ENCODE assay signal across 8 cellular contexts in genomic region chr16:73058221-73058615, GRCh38. TPM values are rescaled to one million over a fixed set of nuclear protein-coding genes. Genes with fewer than 3 reads are reported as not detected.
DNase-seq lines count a peak whose midpoint lies in the region; ATAC-seq and TF ChIP-seq lines count a peak whose summit lies in the region.

No MANE protein-coding gene starts in this region.

- H3K36me3 ChIP-seq in ACC112 (ENCODE audit: insufficient read depth, low read length) (no peaks in the 10 kb centered on the region), mammary epithelial cell (ENCODE audit: insufficient read depth, low read length) (no peaks in the 10 kb centered on the region), right lobe of liver (no peaks in the 10 kb centered on the region), transverse colon (no peaks in the 10 kb centered on the region)

- TF ChIP-seq POLR2A in right lobe of liver (IDR thresholded peaks at IDR 0.05) (no peak), transverse colon (IDR thresholded peaks at IDR 0.05) (no peak)

- intact Hi-C loops in mammary epithelial cell (cut with micrococcal nuclease): loop anchor here (2.0 to 10.0 kb wide), 3 partner anchors 139 to 817 kb away; no protein-coding TSS in a partner anchor
- intact Hi-C loops in right lobe of liver (cut with DNase I): no loop called here
- intact Hi-C loops in transverse colon (cut with DNase I; ENCODE audit: low total_unique reads): no loop called here

- peak overlapping the region; percentile 48 for H3K9ac ChIP-seq in mammary epithelial cell (ENCODE audit: insufficient read depth, low read length)

- H3K9me3 ChIP-seq in mammary epithelial cell (replicated peaks; ENCODE audit: insufficient read depth, low read length) (no peaks in the 10 kb centered on the region), right lobe of liver (no peaks in the 10 kb centered on the region), transverse colon (no peaks in the 10 kb centered on the region)

- no CpG with 5 or more reads among the region's 61 CpGs for WGBS in mammary epithelial cell (ENCODE audit: low coverage, missing lambda C conversion rate)
- WGBS in right lobe of liver (ENCODE audit: insufficient coverage, low coverage, low lambda C conversion rate, missing lambda C conversion rate): under 1% methylated on average over 38 of the region's 61 CpGs
- 1 to 3% methylated on average over 8 to 61 of the region's 61 CpGs for WGBS in transverse colon (ENCODE audit: low coverage in 1 of 2), 2 donors

- DNase-seq in GM13977 (ENCODE audit: low spot score) (peak; percentile 89), NCI-H69 (lab: John Stamatoyannopoulos, UW) (peak; percentile 59), mammary epithelial cell (peak; percentile 54), right lobe of liver (peak; percentile 62 to 65 (median 62)), transverse colon (peak; percentile 58), cerebellar nuclear complex (lab: John Stamatoyannopoulos, UW) (no peak)

- H3K4me3 ChIP-seq in ACC112 (ENCODE audit: low read depth, low read length) (peak overlapping the region; percentile 83), mammary epithelial cell (replicated peaks in 1 of 3; ENCODE audit: insufficient read depth in 1 of 3, low read depth in 2 of 3, low read length in 3 of 3) (peak overlapping the region; percentile 55 to 64 (median 61)), right lobe of liver (peak overlapping the region; percentile 54 to 68 (median 55)), transverse colon (peak overlapping the region; percentile 64 to 96 (median 94))

- BruUV-seq in mammary epithelial cell (replicated peaks; lab: Mats Ljungman, UMichigan): no TSS peak

- peak overlapping the region; percentile 80 for H3K27ac ChIP-seq in ACC112 (ENCODE audit: low read depth, low read length)
- no peak overlapping the region for H3K27ac ChIP-seq in mammary epithelial cell (ENCODE audit: insufficient read depth, low read depth, low read length)
- H3K27ac ChIP-seq in right lobe of liver: peak overlapping the region; percentile 93 to 99 (median 94)
- peak overlapping the region; percentile 92 to 96 (median 96) for H3K27ac ChIP-seq in transverse colon

- dilution Hi-C loops in mammary epithelial cell (cut with HindIII; ENCODE audit: low sequenced_read_pairs): no loop called here

- in situ Hi-C loops in GM13977 (cut with MboI; ENCODE audit: low pct_unique_long_range_greater_than_20kb, low sequenced_read_pairs, unreplicated experiment) (no loop called here), mammary epithelial cell (cut with MboI; ENCODE audit: low sequenced_read_pairs in 2 of 2) (no loop called here), transverse colon (cut with MboI; ENCODE audit: low pct_ligation_motif_present in 1 of 4, low pct_unique_long_range_greater_than_20kb in 1 of 4, low sequenced_read_pairs in 3 of 4) (loop anchor here in 3 of 4 donors (25.0 kb wide), 2 partner anchors 221 to 396 kb away; no protein-coding TSS in a partner anchor)

- TF ChIP-seq CTCF in GM13977 (IDR thresholded peaks at IDR 0.05; ENCODE audit: extremely low read depth, insufficient read depth, missing control alignments) (no peak), mammary epithelial cell (conservative IDR thresholded peaks at IDR 0.05 in 1 of 2, IDR thresholded peaks at IDR 0.05 in 1 of 2; ENCODE audit: extremely low read depth in 1 of 2, insufficient read depth in 1 of 2, low read depth in 1 of 2, low read length in 2 of 2) (no peak), right lobe of liver (IDR thresholded peaks at IDR 0.05) (no peak), transverse colon (IDR thresholded peaks at IDR 0.05) (peak in 1 of 5 experiments; percentile 8)

- H3K79me2 ChIP-seq in ACC112 (ENCODE audit: control insufficient read depth, insufficient read depth, low read length, unreplicated experiment): peaks cover 71% of the 10 kb centered on the region
- peaks cover 49% of the 10 kb centered on the region for H3K79me2 ChIP-seq in mammary epithelial cell (ENCODE audit: insufficient read depth, low read length)

- H3K4me1 ChIP-seq in ACC112 (ENCODE audit: control insufficient read depth, insufficient read depth, low read length, unreplicated experiment) (peaks cover 43% of the 10 kb centered on the region), mammary epithelial cell (ENCODE audit: insufficient read depth, low read length) (peaks cover 47% of the 10 kb centered on the region), right lobe of liver (peaks cover 0 to 35% (median 18%) of the 10 kb centered on the region in 4 donors), transverse colon (peaks cover 15 to 61% (median 45%) of the 10 kb centered on the region in 4 donors)

- H2AFZ ChIP-seq in ACC112 (ENCODE audit: low read length, unreplicated experiment) (no peak overlapping the region), mammary epithelial cell (ENCODE audit: low read depth, low read length) (peak overlapping the region; percentile 39)

- H3K4me2 ChIP-seq in mammary epithelial cell (ENCODE audit: insufficient read depth, low read depth, low read length): peak overlapping the region; percentile 46

- ATAC-seq in HG02623 (IDR thresholded peaks at IDR 0.05; ENCODE audit: unreplicated experiment): peak; percentile 68
- ATAC-seq in right lobe of liver: peak in 3 of 4 donors; percentile 1 to 30 (median 3)

- CTCF ChIA-PET in mammary epithelial cell (lab: Charles Lee; ENCODE audit: low non-redundant PET): no interaction called here

- H3K27me3 ChIP-seq in ACC112 (ENCODE audit: insufficient read depth, low read length): no peaks in the 10 kb centered on the region
- H3K27me3 ChIP-seq in mammary epithelial cell (ENCODE audit: insufficient read depth, low read length): no peaks in the 10 kb centered on the region
- H3K27me3 ChIP-seq in right lobe of liver: no peaks in the 10 kb centered on the region
- peaks cover 19% of the 10 kb centered on the region for H3K27me3 ChIP-seq in transverse colon

- no peaks in the 10 kb centered on the region for H4K20me1 ChIP-seq in mammary epithelial cell (ENCODE audit: insufficient read depth, low read length)

- TF ChIP-seq EP300 in transverse colon (IDR thresholded peaks at IDR 0.05; ENCODE audit: low read depth): no peak

RNA-seq across cellular contexts. Expression of gene ZFHX3, which starts 10.3 kb away (rescaled TPM):
- total RNA-seq in mammary epithelial cell (10 to 100 TPM in 1 of 2 donors, 1 to 10 TPM in 1; 6.7 to 11.3 TPM), right lobe of liver (1 to 10 TPM; 7.1 to 9.4 (median 7.7) TPM), transverse colon (10 to 100 TPM; 12.3 to 23.7 (median 15.3) TPM)
- polyA plus RNA-seq in mammary epithelial cell: 1.5 TPM
- polyA minus RNA-seq in mammary epithelial cell: 11.4 TPM

Comparison
In these comparisons a context has a peak if more than half of its experiments do, and no peak if none do; other contexts are left out.
1. DNase-seq: peak in GM13977 (single experiment), NCI-H69 (single experiment), mammary epithelial cell (single experiment), right lobe of liver (3 of 3) and transverse colon (single experiment); none in cerebellar nuclear complex (0 of 2).
2. in situ Hi-C loops: an anchor here in transverse colon (25.0 kb wide); none called in GM13977 and mammary epithelial cell.
3. Peak in every context shown above with its lines, with median percentiles within 50 percentile points of each other: H3K4me3 ChIP-seq.